ENCODE assay signal across 21 cellular contexts in genomic region chr14:41349289-41349910, GRCh38.
"Had no signal": no experiment of that assay in that cellular context is flagged by ENCODE, and none has a peak within 500 bp of the region (broad histone marks: within the 10 kb centered on the region; RNA-seq: fewer than 3 reads in every experiment).

No MANE protein-coding gene starts in this region.

- H3K27ac Mint-ChIP-seq: activated CD4-positive, alpha-beta T cell treated with anti-CD3 and anti-CD28 coated beads for 36 hours; activated CD8-positive, alpha-beta T cell treated with anti-CD3 and anti-CD28 coated beads for 36 hours; activated naive CD4-positive, alpha-beta T cell treated with anti-CD3 and anti-CD28 coated beads, Interleukin-2, amount 50 U/mL, for 72 hours; activated naive CD8-positive, alpha-beta T cell treated with anti-CD3 and anti-CD28 coated beads, Interleukin-2, amount 50 U/mL, for 24 hours; brain had no signal

- H3K4me1 Mint-ChIP-seq: activated CD4-positive, alpha-beta T cell treated with anti-CD3 and anti-CD28 coated beads for 36 hours; activated naive CD8-positive, alpha-beta T cell treated with anti-CD3 and anti-CD28 coated beads, Interleukin-2, amount 50 U/mL, for 24 hours; brain had no signal

- H3K27ac ChIP-seq: WERI-Rb-1 had no signal

- H3K9me3 Mint-ChIP-seq: activated CD8-positive, alpha-beta T cell treated with anti-CD3 and anti-CD28 coated beads for 36 hours; activated naive CD4-positive, alpha-beta T cell treated with anti-CD3 and anti-CD28 coated beads, Interleukin-2, amount 50 U/mL, for 72 hours; brain had no signal

- H3K36me3 ChIP-seq: WERI-Rb-1 had no signal

- ATAC-seq: activated CD4-positive, alpha-beta T cell treated with anti-CD3 and anti-CD28 coated beads for 36 hours; activated CD8-positive, alpha-beta T cell treated with anti-CD3 and anti-CD28 coated beads for 36 hours; activated naive CD4-positive, alpha-beta T cell treated with anti-CD3 and anti-CD28 coated beads, Interleukin-2, amount 50 U/mL, for 72 hours; activated naive CD8-positive, alpha-beta T cell treated with anti-CD3 and anti-CD28 coated beads, Interleukin-2, amount 50 U/mL, for 24 hours had no signal

- H3K27me3 Mint-ChIP-seq: activated CD4-positive, alpha-beta T cell treated with anti-CD3 and anti-CD28 coated beads for 36 hours; activated CD8-positive, alpha-beta T cell treated with anti-CD3 and anti-CD28 coated beads for 36 hours; activated naive CD8-positive, alpha-beta T cell treated with anti-CD3 and anti-CD28 coated beads, Interleukin-2, amount 50 U/mL, for 24 hours; brain had no signal

- DNase-seq: activated CD4-positive, alpha-beta T cell treated with anti-CD3 and anti-CD28 coated beads for 36 hours; activated CD8-positive, alpha-beta memory T cell treated with anti-CD3 and anti-CD28 coated beads, Interleukin-2, amount 50 U/mL, for 4 hours; activated CD8-positive, alpha-beta T cell treated with anti-CD3 and anti-CD28 coated beads for 36 hours; activated effector memory CD4-positive, alpha-beta T cell treated with anti-CD3 and anti-CD28 coated beads, Interleukin-2, amount 50 U/mL, for 16 hours; activated naive CD4-positive, alpha-beta T cell treated with Interleukin-2 at 50 U/mL for 16 hours; activated naive CD8-positive, alpha-beta T cell treated with anti-CD3 and anti-CD28 coated beads, Interleukin-2, amount 50 U/mL, for 24 hours; amniotic stem cell; MM.1S; NCI-H1105 treated with DMSO at 0.1 percent for 48 hours; NCI-H1436 treated with DMSO at 0.1 percent for 48 hours; NCI-H187; NCI-H2081; NCI-H510A treated with DMSO at 0.1 percent for 48 hours; NCI-H69; NK-92 treated with Interleukin-12 subunit alpha and Interleukin-12 subunit beta, amount 100 ng/mL, for 24 hours; SIG-M5; T-helper 1 cell; WERI-Rb-1 had no signal

- FAIRE-seq: astrocyte had no signal

- H3K4me3 Mint-ChIP-seq: activated CD4-positive, alpha-beta T cell treated with anti-CD3 and anti-CD28 coated beads for 36 hours; activated CD8-positive, alpha-beta T cell treated with anti-CD3 and anti-CD28 coated beads for 36 hours; activated naive CD8-positive, alpha-beta T cell treated with anti-CD3 and anti-CD28 coated beads, Interleukin-2, amount 50 U/mL, for 24 hours; brain had no signal

- H3K36me3 Mint-ChIP-seq: activated naive CD4-positive, alpha-beta T cell treated with anti-CD3 and anti-CD28 coated beads, Interleukin-2, amount 50 U/mL, for 72 hours had no signal
